Comparison of ENCODE assay signal across 15 cellular contexts in the genomic region with DNA sequence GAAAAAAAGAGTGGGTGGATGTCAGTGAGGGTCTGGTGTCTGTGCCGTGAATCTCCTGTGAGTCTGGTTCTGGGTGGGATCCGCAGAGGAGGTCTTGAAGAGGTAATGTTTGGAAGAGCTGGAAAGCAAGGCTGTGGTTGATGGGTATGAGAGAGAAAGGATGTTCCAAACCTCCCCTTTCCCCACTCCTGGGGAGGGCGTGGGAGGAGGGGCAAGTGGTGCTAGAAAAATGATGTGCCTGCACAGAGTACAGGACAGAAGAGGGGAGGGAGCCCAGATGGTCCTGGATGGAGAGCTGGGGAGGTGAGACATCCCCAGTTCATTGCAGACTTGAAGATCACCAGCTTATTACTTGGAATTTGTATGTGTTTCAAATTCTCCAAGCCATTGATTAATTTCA. TPM values are rescaled to one million over a fixed set of nuclear protein-coding genes. Genes with fewer than 3 reads are reported as not detected.
DNase-seq lines count a peak whose midpoint lies in the region; ATAC-seq and TF ChIP-seq lines count a peak whose summit lies in the region.
"Had no signal": no experiment of that assay in that cellular context is flagged by ENCODE, and none has a peak within 500 bp of the region (broad histone marks: within the 10 kb centered on the region; RNA-seq: fewer than 3 reads in every experiment).

No MANE protein-coding gene starts in this region.

- intact Hi-C loops in breast epithelium (cut with DNase I; ENCODE audit: low total_unique reads): no loop called here

- peak overlapping the region; percentile 43 for H3K27ac Mint-ChIP-seq in activated CD8-positive, alpha-beta T cell treated with anti-CD3 and anti-CD28 coated beads, Interleukin-2, amount 10 ng/mL, durations not matched to agents 7 days and 5 days
- H3K27ac Mint-ChIP-seq in mesothelial cell of epicardium: peak overlapping the region; percentile 40

- DNase-seq in GM12864 (ENCODE audit: low read depth): no peak
- no peak for DNase-seq in activated CD8-positive, alpha-beta T cell treated with anti-CD3 and anti-CD28 coated beads, Interleukin-2, amount 10 ng/mL, durations not matched to agents 7 days and 5 days
- DNase-seq in mesothelial cell of epicardium (ENCODE audit: low spot score in 2 of 2, unreplicated experiment in 2 of 2): no peak
- no peak for DNase-seq in breast epithelium (ENCODE audit: low spot score in 2 of 2)
- DNase-seq in H4 (ENCODE audit: low spot score): no peak
- no peak for DNase-seq in nucleus accumbens (lab: John Stamatoyannopoulos, UW)
- DNase-seq: body of pancreas; heart right ventricle; MM.1S; stimulated activated CD4-positive, alpha-beta T cell treated with anti-CD3 and anti-CD28 coated beads, Interleukin-2, amount 100 ng/mL, for 24 hours; stomach; T1000 had no signal

- H3K4me1 Mint-ChIP-seq in activated CD8-positive, alpha-beta T cell treated with anti-CD3 and anti-CD28 coated beads, Interleukin-2, amount 10 ng/mL, durations not matched to agents 7 days and 5 days (ENCODE audit: low read depth): peaks cover 54% of the 10 kb centered on the region
- H3K4me1 Mint-ChIP-seq in mesothelial cell of epicardium: peaks cover 40% of the 10 kb centered on the region

- no peaks in the 10 kb centered on the region for H3K9me3 ChIP-seq in BLaER1
- H3K9me3 ChIP-seq in breast epithelium: no peaks in the 10 kb centered on the region
- H3K9me3 ChIP-seq: body of pancreas, heart right ventricle, stomach had no signal

- H3K36me3 ChIP-seq in BLaER1 (peaks cover 57% of the 10 kb centered on the region), breast epithelium (no peaks in the 10 kb centered on the region)

- H3K4me1 ChIP-seq in BLaER1 (peaks cover 77% of the 10 kb centered on the region), breast epithelium (peaks cover 7 to 13% of the 10 kb centered on the region in 2 donors)

- CTCF ChIA-PET in activated CD8-positive, alpha-beta T cell treated with anti-CD3 and anti-CD28 coated beads, Interleukin-2, amount 10 ng/mL, durations not matched to agents 7 days and 5 days (lab: Charles Lee): interaction anchor here (1.0 kb wide), 1 partner anchor 82 kb away, joined by 3 read pairs; the partner anchor contains the start of genes KLHDC3 and MEA1

- no peak for TF ChIP-seq POLR2A in breast epithelium (IDR thresholded peaks at IDR 0.05)

- no peaks in the 10 kb centered on the region for H3K9me3 Mint-ChIP-seq in activated CD8-positive, alpha-beta T cell treated with anti-CD3 and anti-CD28 coated beads, Interleukin-2, amount 10 ng/mL, durations not matched to agents 7 days and 5 days (ENCODE audit: insufficient read depth)
- H3K9me3 Mint-ChIP-seq in mesothelial cell of epicardium: no peaks in the 10 kb centered on the region

- H3K36me3 Mint-ChIP-seq in activated CD8-positive, alpha-beta T cell treated with anti-CD3 and anti-CD28 coated beads, Interleukin-2, amount 10 ng/mL, durations not matched to agents 7 days and 5 days (ENCODE audit: low read depth): peaks cover 61% of the 10 kb centered on the region
- H3K36me3 Mint-ChIP-seq in mesothelial cell of epicardium: peaks cover 18% of the 10 kb centered on the region

- peak overlapping the region; percentile 98 for H3K27ac ChIP-seq in BLaER1
- peak overlapping the region in 1 of 2 donors; percentile 18 for H3K27ac ChIP-seq in breast epithelium

- no peaks in the 10 kb centered on the region for H3K27me3 Mint-ChIP-seq in activated CD8-positive, alpha-beta T cell treated with anti-CD3 and anti-CD28 coated beads, Interleukin-2, amount 10 ng/mL, durations not matched to agents 7 days and 5 days (ENCODE audit: low read depth)
- no peaks in the 10 kb centered on the region for H3K27me3 Mint-ChIP-seq in mesothelial cell of epicardium (ENCODE audit: low read depth)

- H3K4me3 Mint-ChIP-seq in activated CD8-positive, alpha-beta T cell treated with anti-CD3 and anti-CD28 coated beads, Interleukin-2, amount 10 ng/mL, durations not matched to agents 7 days and 5 days: peak overlapping the region; percentile 90
- H3K4me3 Mint-ChIP-seq in mesothelial cell of epicardium: no peak overlapping the region

- POLR2A ChIA-PET in activated CD8-positive, alpha-beta T cell treated with anti-CD3 and anti-CD28 coated beads, Interleukin-2, amount 10 ng/mL, durations not matched to agents 7 days and 5 days (lab: Charles Lee): interaction anchor here (1.2 kb wide), 1 partner anchor 47 kb away, joined by 3 read pairs; the partner anchor contains the start of gene PEX6

- peak overlapping the region; percentile 81 for H3K4me3 ChIP-seq in BLaER1
- peak overlapping the region; percentile 29 for H3K4me3 ChIP-seq in GM12864 (ENCODE audit: low read depth, low read length)
- no peak overlapping the region for H3K4me3 ChIP-seq in breast epithelium
- H3K4me3 ChIP-seq: body of pancreas had no signal

- H3K27me3 ChIP-seq in BLaER1 (no peaks in the 10 kb centered on the region), breast epithelium (no peaks in the 10 kb centered on the region)
- H3K27me3 ChIP-seq: body of pancreas, heart right ventricle, stomach had no signal

- ATAC-seq in activated CD8-positive, alpha-beta T cell treated with anti-CD3 and anti-CD28 coated beads, Interleukin-2, amount 10 ng/mL, durations not matched to agents 7 days and 5 days: no peak
- no peak for ATAC-seq in HG03159 (IDR thresholded peaks at IDR 0.05; ENCODE audit: unreplicated experiment)
- ATAC-seq: body of pancreas, heart right ventricle had no signal

- peaks cover 66% of the 10 kb centered on the region for H4K20me1 ChIP-seq in BLaER1

- TF ChIP-seq CTCF in GM12864 (IDR thresholded peaks at IDR 0.05; ENCODE audit: low read depth, low read length, missing control alignments) (no peak), mesothelial cell of epicardium (IDR thresholded peaks at IDR 0.05; ENCODE audit: unreplicated experiment) (no peak), breast epithelium (IDR thresholded peaks at IDR 0.05) (no peak)

- peak overlapping the region; percentile 84 for H3K4me2 ChIP-seq in BLaER1

- peak overlapping the region; percentile 88 for H3K9ac ChIP-seq in BLaER1

RNA-seq across cellular contexts. Expression of gene CNPY3, which starts 3.1 kb away (rescaled TPM):
- 10 to 100 TPM; 86.0 to 87.6 TPM for total RNA-seq in activated CD8-positive, alpha-beta T cell treated with anti-CD3 and anti-CD28 coated beads, Interleukin-2, amount 10 ng/mL, durations not matched to agents 7 days and 5 days
- total RNA-seq in mesothelial cell of epicardium (61.0 to 64.4 TPM (median 61.6 TPM) in 3 replicates), breast epithelium (10 to 100 TPM; 27.5 to 37.9 (median 33.1) TPM)
- total RNA-seq in H4 (2014; rRNA removed; shearing (Covaris generic)): 34.0 and 50.6 TPM in 2 replicates

RNA-seq across cellular contexts. Expression of gene PTCRA, which starts 16.6 kb away (rescaled TPM):
- total RNA-seq in activated CD8-positive, alpha-beta T cell treated with anti-CD3 and anti-CD28 coated beads, Interleukin-2, amount 10 ng/mL, durations not matched to agents 7 days and 5 days: not detected
- total RNA-seq in mesothelial cell of epicardium (not detected in 3 replicates), breast epithelium (not detected)
- total RNA-seq in H4 (2014; rRNA removed; shearing (Covaris generic)): not detected in 2 replicates
- total RNA-seq: body of pancreas, heart right ventricle, posterior vena cava, stomach had no signal

RNA-seq across cellular contexts. Expression of gene GNMT, which starts 28.1 kb away (rescaled TPM):
- total RNA-seq in activated CD8-positive, alpha-beta T cell treated with anti-CD3 and anti-CD28 coated beads, Interleukin-2, amount 10 ng/mL, durations not matched to agents 7 days and 5 days: 1 to 10 TPM; 1.1 to 1.2 TPM
- 1.2 to 1.7 TPM (median 1.4 TPM) in 3 replicates for total RNA-seq in mesothelial cell of epicardium
- 1 to 10 TPM in 2 of 3 donors, under 1 TPM in 1; 0.32 to 5.9 (median 1.8) TPM for total RNA-seq in breast epithelium
- not detected in 2 replicates for total RNA-seq in H4 (2014; rRNA removed; shearing (Covaris generic))
- total RNA-seq: posterior vena cava had no signal

RNA-seq across cellular contexts. Expression of gene PEX6, which starts 46.6 kb away (rescaled TPM):
- 10 to 100 TPM; 11.1 to 12.0 TPM for total RNA-seq in activated CD8-positive, alpha-beta T cell treated with anti-CD3 and anti-CD28 coated beads, Interleukin-2, amount 10 ng/mL, durations not matched to agents 7 days and 5 days
- total RNA-seq in mesothelial cell of epicardium: 31.2 to 32.9 TPM (median 32.3 TPM) in 3 replicates
- 10 to 100 TPM; 13.0 to 22.3 (median 18.9) TPM for total RNA-seq in breast epithelium
- total RNA-seq in H4 (2014; rRNA removed; shearing (Covaris generic)): 39.2 and 45.8 TPM in 2 replicates

RNA-seq across cellular contexts. Expression of gene PPP2R5D, which starts 52.0 kb away (rescaled TPM):
- 10 to 100 TPM; 63.1 to 66.5 TPM for total RNA-seq in activated CD8-positive, alpha-beta T cell treated with anti-CD3 and anti-CD28 coated beads, Interleukin-2, amount 10 ng/mL, durations not matched to agents 7 days and 5 days
- total RNA-seq in mesothelial cell of epicardium: 45.1 to 46.3 TPM (median 46.2 TPM) in 3 replicates
- 10 to 100 TPM; 25.2 to 35.6 (median 34.7) TPM for total RNA-seq in breast epithelium
- 61.1 and 70.8 TPM in 2 replicates for total RNA-seq in H4 (2014; rRNA removed; shearing (Covaris generic))

Comparison
In these comparisons a context has a peak if more than half of its experiments do, and no peak if none do; other contexts are left out.
1. H3K4me3 ChIP-seq: peak in BLaER1 (single experiment) and GM12864 (single experiment); none in breast epithelium (0 of 3).